Comparison of ENCODE assay signal across 13 cellular contexts in the genomic region with DNA sequence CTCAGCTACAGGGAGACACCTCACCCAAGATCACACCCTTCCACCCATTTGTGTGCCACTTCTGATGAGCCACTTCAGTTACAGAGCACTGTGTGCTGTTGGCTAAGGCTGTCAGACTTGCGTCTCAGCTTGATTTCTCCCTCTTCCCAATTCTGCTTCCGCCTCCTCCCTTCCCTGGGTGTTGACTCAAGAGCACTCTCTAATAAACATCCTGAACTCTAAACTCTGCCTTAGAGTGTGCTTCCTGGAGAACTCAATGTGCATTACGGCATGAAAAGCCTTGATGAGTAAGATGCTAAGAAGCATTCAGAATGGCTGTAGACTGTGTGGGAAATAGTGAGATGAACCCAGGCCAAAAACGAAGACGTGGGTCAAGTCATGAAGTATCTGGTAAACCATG. TPM values are rescaled to one million over a fixed set of nuclear protein-coding genes. Genes with fewer than 3 reads are reported as not detected.
DNase-seq lines count a peak whose midpoint lies in the region; ATAC-seq, FAIRE-seq and TF ChIP-seq lines count a peak whose summit lies in the region.
"Had no signal": no experiment of that assay in that cellular context is flagged by ENCODE, and none has a peak within 500 bp of the region (broad histone marks: within the 10 kb centered on the region; RNA-seq: fewer than 3 reads in every experiment).

No MANE protein-coding gene starts in this region.

- H3K27ac Mint-ChIP-seq in type B pancreatic cell, result no peak overlapping the region

- no peak for TF ChIP-seq POLR2A in GM12891 (IDR thresholded peaks at IDR 0.05; ENCODE audit: low read depth, low read length)

- peak overlapping the region; percentile 45 for H4K8ac ChIP-seq in mesenchymal stem cell (ENCODE audit: low read length)

- H3K4me1 ChIP-seq in mesenchymal stem cell (ENCODE audit: control insufficient read depth, insufficient read depth, low read depth, low read length), result no peaks in the 10 kb centered on the region

- peak; percentile 69 for DNase-seq in EL
- peak; percentile 91 for DNase-seq in dermis blood vessel endothelial cell
- DNase-seq in mesenchymal stem cell, result peak; percentile 61
- DNase-seq in type B pancreatic cell (ENCODE audit: extremely low spot score, unreplicated experiment), result no peak
- DNase-seq in GM12891 (ENCODE audit: insufficient read length, low spot score), result no peak
- DNase-seq: activated T-cell treated with anti-CD3 and anti-CD28 coated beads, Interleukin-2, amount 50 U/mL, for 1 hour; stimulated activated CD4-positive, alpha-beta T cell treated with anti-CD3 and anti-CD28 coated beads, Interleukin-4, amount 100 ng/mL, for 1 hour had no signal

- no peaks in the 10 kb centered on the region for H3K9me3 Mint-ChIP-seq in type B pancreatic cell

- no peaks in the 10 kb centered on the region for H3K36me3 ChIP-seq in mesenchymal stem cell (ENCODE audit: control insufficient read depth in 1 of 2, insufficient read depth in 2 of 2, low read depth in 1 of 2, low read length in 2 of 2)

- H3K27me3 Mint-ChIP-seq in type B pancreatic cell, result peaks cover 7% of the 10 kb centered on the region

- no peak overlapping the region for H3K23ac ChIP-seq in mesenchymal stem cell (ENCODE audit: low read length in 2 of 2)

- no peak overlapping the region for H3K4ac ChIP-seq in mesenchymal stem cell (ENCODE audit: low read depth in 1 of 2, low read length in 2 of 2)

- no peak for FAIRE-seq in GM12891 (lab: Jason Lieb, UNC)

- no peak for TF ChIP-seq CTCF in type B pancreatic cell (conservative IDR thresholded peaks at IDR 0.05)

- peak overlapping the region in 1 of 2 experiments; percentile 34 for H2BK12ac ChIP-seq in mesenchymal stem cell (ENCODE audit: low read length in 2 of 2)

- no peak overlapping the region for H3K14ac ChIP-seq in mesenchymal stem cell (ENCODE audit: low read length in 2 of 2)

- no peaks in the 10 kb centered on the region for H3K27me3 ChIP-seq in mesenchymal stem cell (ENCODE audit: control insufficient read depth in 1 of 2, insufficient read depth in 1 of 2, low read length in 2 of 2)

- H3K79me1 ChIP-seq in mesenchymal stem cell (replicated peaks; ENCODE audit: low read length, poor library complexity, severe bottlenecking), result no peaks in the 10 kb centered on the region

- peak overlapping the region; percentile 55 for H4K91ac ChIP-seq in mesenchymal stem cell (ENCODE audit: low read length)

- H2BK15ac ChIP-seq in mesenchymal stem cell (ENCODE audit: low read depth, poor library complexity, severe bottlenecking), result no peak overlapping the region

- H2AFZ ChIP-seq in mesenchymal stem cell (ENCODE audit: low read depth, low read length), result no peak overlapping the region

- H3K18ac ChIP-seq in mesenchymal stem cell (ENCODE audit: low read depth in 1 of 2, low read length in 2 of 2), result peak overlapping the region in 1 of 2 experiments; percentile 84

- H3K4me1 Mint-ChIP-seq in type B pancreatic cell (ENCODE audit: unreplicated experiment), result no peaks in the 10 kb centered on the region

- H3K27ac ChIP-seq in mesenchymal stem cell (ENCODE audit: low read length, poor library complexity, severe bottlenecking), result no peak overlapping the region
- H3K27ac ChIP-seq: C4-2B had no signal

- H2BK120ac ChIP-seq in mesenchymal stem cell (ENCODE audit: low read depth, low read length), result no peak overlapping the region

- ATAC-seq in GM18520 (IDR thresholded peaks at IDR 0.05; ENCODE audit: unreplicated experiment), result no peak
- no peak for ATAC-seq in GM18907 (IDR thresholded peaks at IDR 0.05; ENCODE audit: unreplicated experiment)

- 48% methylated on average over 5 of the region's 5 CpGs for WGBS in mesenchymal stem cell

- no peaks in the 10 kb centered on the region for H3K36me3 Mint-ChIP-seq in type B pancreatic cell

- no peaks in the 10 kb centered on the region for H3K9me3 ChIP-seq in mesenchymal stem cell (ENCODE audit: control insufficient read depth, low read length)

- H3K4me3 ChIP-seq in mesenchymal stem cell (ENCODE audit: insufficient read depth in 1 of 2, low read depth in 1 of 2, low read length in 2 of 2), result no peak overlapping the region

- no peak overlapping the region for H3K4me3 Mint-ChIP-seq in type B pancreatic cell

- H3K9ac ChIP-seq in mesenchymal stem cell (ENCODE audit: low read length), result no peak overlapping the region

- no peak overlapping the region for H2BK5ac ChIP-seq in mesenchymal stem cell (ENCODE audit: low read depth, low read length, poor library complexity, severe bottlenecking)

- H3K4me2 ChIP-seq in mesenchymal stem cell (ENCODE audit: low read length, poor library complexity, severe bottlenecking), result no peak overlapping the region

- no peak overlapping the region for H2AK5ac ChIP-seq in mesenchymal stem cell (ENCODE audit: low read length, severe bottlenecking)

TF ChIP-seq in PFSK-1, 5 proteins besides CTCF, POLR2A, EP300 and RAD21:
- TF ChIP-seq REST (IDR thresholded peaks at IDR 0.05; ENCODE audit: insufficient read depth in 1 of 2, low read depth in 2 of 2, low read length in 2 of 2), result 0 out of 4 replicates have a peak, but pooled peaks of 1 of the 2 experiments have one; percentile 8
- peak; percentile 79 for TF ChIP-seq FOXP2 (optimal IDR thresholded peaks at IDR 0.05; ENCODE audit: borderline replicate concordance, extremely low read depth, extremely low read length, insufficient read depth)
- TF ChIP-seq TAF1 (IDR thresholded peaks at IDR 0.05; ENCODE audit: borderline replicate concordance, insufficient read depth, low read length), result no peak
- no peak for TF ChIP-seq POLR2AphosphoS5 (IDR thresholded peaks at IDR 0.05; ENCODE audit: low read depth, low read length)
- no peak for TF ChIP-seq SIN3A (IDR thresholded peaks at IDR 0.05; ENCODE audit: borderline replicate concordance, insufficient read depth, low read length)

TF ChIP-seq in GM12891, 5 proteins besides CTCF, POLR2A, EP300 and RAD21:
- TF ChIP-seq PAX5 (IDR thresholded peaks at IDR 0.05; ENCODE audit: insufficient read depth, low read length, severe bottlenecking) (no peak), POLR2AphosphoS5 (IDR thresholded peaks at IDR 0.05; ENCODE audit: low read depth, low read length) (no peak), SPI1 (IDR thresholded peaks at IDR 0.05; ENCODE audit: low read depth, low read length) (no peak), POU2F2 (IDR thresholded peaks at IDR 0.05; ENCODE audit: low read depth, low read length) (no peak), TAF1 (IDR thresholded peaks at IDR 0.05; ENCODE audit: low read depth, low read length) (no peak)

RNA-seq across cellular contexts. Expression of gene S1PR1, which starts 54.9 kb away (rescaled TPM):
- polyA plus RNA-seq in PFSK-1 (2012; ENCODE audit: insufficient read length, low read depth), result not detected
- total RNA-seq in dermis blood vessel endothelial cell (311 and 394 TPM in 2 replicates), type B pancreatic cell (ENCODE audit: low replicate concordance) (1.9 and 18.3 TPM in 2 replicates)
- polyA plus RNA-seq in mesenchymal stem cell (2013, experiment 1 of 2), result 3.3 TPM
- 3.9 TPM for polyA plus RNA-seq in mesenchymal stem cell (2013, experiment 2 of 2)
- polyA plus RNA-seq in GM12891 (2012; ENCODE audit: low read depth, missing spikeins), result 11.5 TPM
- total RNA-seq: NCI-H460, osteocyte had no signal

Comparison
In these comparisons a context has a peak if more than half of its experiments do, and no peak if none do; other contexts are left out.
1. DNase-seq: peak in EL (single experiment), dermis blood vessel endothelial cell (single experiment) and mesenchymal stem cell (single experiment); none in type B pancreatic cell (single experiment) and GM12891 (single experiment).
2. RNA of gene S1PR1, which starts 54.9 kb away (total RNA-seq): 311 to 394 TPM in dermis blood vessel endothelial cell; 1.9 to 18.3 TPM in type B pancreatic cell; every median in the first group is over 10 times any median in the second.